ENCODE assay signal across 14 cellular contexts in genomic region chr10:96275685-96276418, GRCh38. TPM values are rescaled to one million over a fixed set of nuclear protein-coding genes. Genes with fewer than 3 reads are reported as not detected.
DNase-seq lines count a peak whose midpoint lies in the region; ATAC-seq, FAIRE-seq and TF ChIP-seq lines count a peak whose summit lies in the region.
"Had no signal": no experiment of that assay in that cellular context is flagged by ENCODE, and none has a peak within 500 bp of the region (broad histone marks: within the 10 kb centered on the region; RNA-seq: fewer than 3 reads in every experiment).

No MANE protein-coding gene starts in this region.

- no peaks in the 10 kb centered on the region for H4K20me1 ChIP-seq in GM12878 (ENCODE audit: control insufficient read depth, insufficient read depth)

- H4K91ac ChIP-seq in mesenchymal stem cell (ENCODE audit: low read length) = no peak overlapping the region

- no peak overlapping the region for H2BK12ac ChIP-seq in mesenchymal stem cell (ENCODE audit: low read length in 2 of 2)

- no peak overlapping the region for H3K14ac ChIP-seq in mesenchymal stem cell (ENCODE audit: low read length in 2 of 2)

- no peak overlapping the region for H3K18ac ChIP-seq in mesenchymal stem cell (ENCODE audit: low read depth in 1 of 2, low read length in 2 of 2)

- H3K4me3 Mint-ChIP-seq in IgD-negative memory B cell = peak overlapping the region in 3 of 4 donors; percentile 15 to 59 (median 46)
- H3K4me3 Mint-ChIP-seq in stimulated activated naive B cell treated with anti-CD40 and anti-IgM and Interleukin-4, amounts not matched to agents 10 μg/mL and 1 μg/mL and 100 μg/mL, for 72 hours = no peak overlapping the region
- H3K4me3 Mint-ChIP-seq in natural killer cell treated with Interleukin-12 subunit alpha and Interleukin-12 subunit beta and Interleukin-15 and Interleukin-18, amount 100 ng/mL, for 72 hours = no peak overlapping the region

- DNase-seq in GM12878 (ENCODE audit: low read depth, low spot score) (no peak), kidney (peak; percentile 72), mesenchymal stem cell (no peak), foreskin fibroblast (no peak)
- no peak for DNase-seq in stimulated activated naive B cell treated with anti-CD40 and anti-IgM and Interleukin-4, amounts not matched to agents 10 μg/mL and 1 μg/mL and 100 μg/mL, for 72 hours
- no peak for DNase-seq in natural killer cell treated with Interleukin-12 subunit alpha and Interleukin-12 subunit beta and Interleukin-15 and Interleukin-18, amount 100 ng/mL, for 72 hours (ENCODE audit: low spot score)
- DNase-seq: foreskin melanocyte, NCI-H1105 treated with DMSO at 0.1 percent for 48 hours, NCI-H526 treated with DMSO at 0.1 percent for 48 hours, SIG-M5 had no signal

- H3K27me3 ChIP-seq in GM12878 (replicated peaks in 1 of 2; ENCODE audit: control insufficient read depth in 2 of 2, insufficient read depth in 2 of 2, low read length in 1 of 2) = no peaks in the 10 kb centered on the region
- peaks cover 5 to 6% of the 10 kb centered on the region in 2 experiments for H3K27me3 ChIP-seq in mesenchymal stem cell (ENCODE audit: control insufficient read depth in 1 of 2, insufficient read depth in 1 of 2, low read length in 2 of 2)

- ATAC-seq in GM12878 (no peak), HG02610 (IDR thresholded peaks at IDR 0.05; ENCODE audit: unreplicated experiment) (no peak)
- no peak for ATAC-seq in stimulated activated naive B cell treated with anti-CD40 and anti-IgM and Interleukin-4, amounts not matched to agents 10 μg/mL and 1 μg/mL and 100 μg/mL, for 72 hours (replicated peaks)
- no peak for ATAC-seq in natural killer cell treated with Interleukin-12 subunit alpha and Interleukin-12 subunit beta and Interleukin-15 and Interleukin-18, amount 100 ng/mL, for 72 hours

- peaks cover 23% of the 10 kb centered on the region for H3K79me2 ChIP-seq in GM12878 (ENCODE audit: control insufficient read depth, insufficient read depth, low read length)

- in situ Hi-C loops in GM12878 (cut with MboI) = loop anchor here (10.0 kb wide), 1 partner anchor 991 kb away; no protein-coding TSS in a partner anchor

- no peak for TF ChIP-seq RAD21 in GM12878 (IDR thresholded peaks at IDR 0.05; ENCODE audit: insufficient read depth, low read depth, low read length)

- H3K4me1 ChIP-seq in GM12878 (ENCODE audit: control insufficient read depth, insufficient read depth, low read length) (peaks cover 30% of the 10 kb centered on the region), kidney (ENCODE audit: control insufficient read depth in 1 of 2, insufficient read depth in 1 of 2, low read depth in 1 of 2, low read length in 2 of 2) (peaks cover 11 to 27% of the 10 kb centered on the region in 2 donors), mesenchymal stem cell (ENCODE audit: control insufficient read depth, insufficient read depth, low read depth, low read length) (peaks cover 4% of the 10 kb centered on the region)

- H3K27me3 Mint-ChIP-seq in IgD-negative memory B cell = no peaks in the 10 kb centered on the region
- no peaks in the 10 kb centered on the region for H3K27me3 Mint-ChIP-seq in stimulated activated naive B cell treated with anti-CD40 and anti-IgM and Interleukin-4, amounts not matched to agents 10 μg/mL and 1 μg/mL and 100 μg/mL, for 72 hours
- H3K27me3 Mint-ChIP-seq in natural killer cell treated with Interleukin-12 subunit alpha and Interleukin-12 subunit beta and Interleukin-15 and Interleukin-18, amount 100 ng/mL, for 72 hours = peaks cover 6 to 32% of the 10 kb centered on the region in 2 donors

- no peak for TF ChIP-seq EP300 in GM12878 (IDR thresholded peaks at IDR 0.05; ENCODE audit: borderline replicate concordance in 1 of 2, control insufficient read depth in 1 of 2, low read depth in 2 of 2, low read length in 2 of 2)

- no peak overlapping the region for H3K4me3 ChIP-seq in GM12878
- no peak overlapping the region for H3K4me3 ChIP-seq in kidney (ENCODE audit: low read length in 2 of 2)
- H3K4me3 ChIP-seq in mesenchymal stem cell (ENCODE audit: insufficient read depth in 1 of 2, low read depth in 1 of 2, low read length in 2 of 2) = no peak overlapping the region
- H3K4me3 ChIP-seq in foreskin fibroblast (ENCODE audit: low read depth in 1 of 2, low read length in 2 of 2) = no peak overlapping the region

- POLR2A ChIA-PET in GM12878 (lab: Charles Lee) = interaction anchor here (0.9 to 9.8 kb wide), 3 partner anchors 10 to 35 kb away, joined by 5 to 174 read pairs (median 5); no protein-coding TSS in a partner anchor

- no peak overlapping the region for H3K23ac ChIP-seq in mesenchymal stem cell (ENCODE audit: low read length in 2 of 2)

- no peak for TF ChIP-seq CTCF in GM12878 (IDR thresholded peaks at IDR 0.05 in 2 of 3, conservative IDR thresholded peaks at IDR 0.05 in 1 of 3; ENCODE audit: control insufficient read depth in 2 of 3, extremely low read depth in 1 of 3, insufficient read depth in 1 of 3, low read depth in 3 of 3, low read length in 3 of 3)
- TF ChIP-seq CTCF in kidney (IDR thresholded peaks at IDR 0.05; ENCODE audit: borderline replicate concordance, extremely low read depth, insufficient read depth) = no peak
- TF ChIP-seq CTCF in foreskin fibroblast (IDR thresholded peaks at IDR 0.05; ENCODE audit: low read depth, low read length) = no peak

- intact Hi-C loops in GM12878 (cut with micrococcal nuclease; ENCODE audit: unreplicated experiment) = loop anchor here (10.0 kb wide), 2 partner anchors 491 to 981 kb away; partner anchors contain the start of gene PDLIM1
- intact Hi-C loops in kidney (cut with DNase I) = no loop called here

- H2AFZ ChIP-seq in GM12878 (ENCODE audit: control insufficient read depth, low read depth, low read length) = peak overlapping the region; percentile 24
- no peak overlapping the region for H2AFZ ChIP-seq in mesenchymal stem cell (ENCODE audit: low read depth, low read length)

- H2BK120ac ChIP-seq in mesenchymal stem cell (ENCODE audit: low read depth, low read length) = no peak overlapping the region

- H3K36me3 Mint-ChIP-seq in IgD-negative memory B cell = no peaks in the 10 kb centered on the region
- peaks cover 2 to 4% of the 10 kb centered on the region in 2 donors for H3K36me3 Mint-ChIP-seq in stimulated activated naive B cell treated with anti-CD40 and anti-IgM and Interleukin-4, amounts not matched to agents 10 μg/mL and 1 μg/mL and 100 μg/mL, for 72 hours
- H3K36me3 Mint-ChIP-seq in natural killer cell treated with Interleukin-12 subunit alpha and Interleukin-12 subunit beta and Interleukin-15 and Interleukin-18, amount 100 ng/mL, for 72 hours = no peaks in the 10 kb centered on the region

- H3K36me3 ChIP-seq in GM12878 (ENCODE audit: control insufficient read depth in 2 of 2, insufficient read depth in 2 of 2, low read length in 1 of 2) (no peaks in the 10 kb centered on the region), kidney (ENCODE audit: control insufficient read depth in 1 of 2, insufficient read depth in 2 of 2, low read length in 2 of 2) (no peaks in the 10 kb centered on the region), mesenchymal stem cell (ENCODE audit: control insufficient read depth in 1 of 2, insufficient read depth in 2 of 2, low read depth in 1 of 2, low read length in 2 of 2) (no peaks in the 10 kb centered on the region)

- TF ChIP-seq POLR2A in GM12878 (IDR thresholded peaks at IDR 0.05; ENCODE audit: low read depth, low read length) = no peak

- no peak overlapping the region for H2BK5ac ChIP-seq in mesenchymal stem cell (ENCODE audit: low read depth, low read length, poor library complexity, severe bottlenecking)

- peaks cover 0 to 1% (median 0%) of the 10 kb centered on the region in 3 donors for H3K9me3 Mint-ChIP-seq in IgD-negative memory B cell
- H3K9me3 Mint-ChIP-seq in stimulated activated naive B cell treated with anti-CD40 and anti-IgM and Interleukin-4, amounts not matched to agents 10 μg/mL and 1 μg/mL and 100 μg/mL, for 72 hours = peaks cover 4 to 5% of the 10 kb centered on the region in 2 donors
- H3K9me3 Mint-ChIP-seq in natural killer cell treated with Interleukin-12 subunit alpha and Interleukin-12 subunit beta and Interleukin-15 and Interleukin-18, amount 100 ng/mL, for 72 hours = no peaks in the 10 kb centered on the region

- RAD21 ChIA-PET in GM12878 (lab: Charles Lee; ENCODE audit: unreplicated experiment) = interaction anchor here (1.5 to 19.3 kb wide), 3 partner anchors 11 to 46 kb away, joined by 6 to 362 read pairs (median 29); no protein-coding TSS in a partner anchor

- no peak overlapping the region for H3K9ac ChIP-seq in GM12878 (ENCODE audit: control insufficient read depth, insufficient read depth, low read length)
- H3K9ac ChIP-seq in kidney (ENCODE audit: low read length in 2 of 2) = no peak overlapping the region
- no peak overlapping the region for H3K9ac ChIP-seq in mesenchymal stem cell (ENCODE audit: low read length)

- no peaks in the 10 kb centered on the region for H3K9me3 ChIP-seq in GM12878 (replicated peaks; ENCODE audit: control insufficient read depth, insufficient read depth, low read length)
- H3K9me3 ChIP-seq in kidney (ENCODE audit: control insufficient read depth in 1 of 2, low read length in 2 of 2) = no peaks in the 10 kb centered on the region
- no peaks in the 10 kb centered on the region for H3K9me3 ChIP-seq in mesenchymal stem cell (ENCODE audit: control insufficient read depth, low read length)

- H2BK15ac ChIP-seq in mesenchymal stem cell (ENCODE audit: low read depth, poor library complexity, severe bottlenecking) = no peak overlapping the region

- peak overlapping the region; percentile 12 to 74 (median 67) for H3K27ac Mint-ChIP-seq in IgD-negative memory B cell
- peak overlapping the region; percentile 90 for H3K27ac Mint-ChIP-seq in stimulated activated naive B cell treated with anti-CD40 and anti-IgM and Interleukin-4, amounts not matched to agents 10 μg/mL and 1 μg/mL and 100 μg/mL, for 72 hours
- H3K27ac Mint-ChIP-seq in natural killer cell treated with Interleukin-12 subunit alpha and Interleukin-12 subunit beta and Interleukin-15 and Interleukin-18, amount 100 ng/mL, for 72 hours = no peak overlapping the region

- SMC1A ChIA-PET in GM12878 (lab: Charles Lee; ENCODE audit: uncharacterized antibody, unreplicated experiment) = interaction anchor here (0.9 to 12.9 kb wide), 3 partner anchors 10 to 17 kb away, joined by 3 to 305 read pairs (median 229); no protein-coding TSS in a partner anchor

- H3K79me1 ChIP-seq in mesenchymal stem cell (replicated peaks; ENCODE audit: low read length, poor library complexity, severe bottlenecking) = no peaks in the 10 kb centered on the region

- H3K4me2 ChIP-seq in GM12878 (ENCODE audit: control insufficient read depth, insufficient read depth) = no peak overlapping the region
- no peak overlapping the region for H3K4me2 ChIP-seq in mesenchymal stem cell (ENCODE audit: low read length, poor library complexity, severe bottlenecking)

- FAIRE-seq in GM12878 (lab: Jason Lieb, UNC) = no peak
- no peak for FAIRE-seq in kidney (lab: Jason Lieb, UNC)
- FAIRE-seq: islet of Langerhans, TTC549 had no signal

- CTCF ChIA-PET in GM12878 (lab: Yijun Ruan, JAX) = interaction anchor here (0.6 to 7.9 kb wide), 7 partner anchors 9 to 45 kb away, joined by 3 to 102 read pairs (median 5); no protein-coding TSS in a partner anchor

- H3K4ac ChIP-seq in mesenchymal stem cell (ENCODE audit: low read depth in 1 of 2, low read length in 2 of 2) = no peak overlapping the region

- H2AK5ac ChIP-seq in mesenchymal stem cell (ENCODE audit: low read length, severe bottlenecking) = no peak overlapping the region

- peaks cover 30 to 54% (median 39%) of the 10 kb centered on the region in 3 donors for H3K4me1 Mint-ChIP-seq in IgD-negative memory B cell
- peaks cover 43 to 72% of the 10 kb centered on the region in 2 donors for H3K4me1 Mint-ChIP-seq in stimulated activated naive B cell treated with anti-CD40 and anti-IgM and Interleukin-4, amounts not matched to agents 10 μg/mL and 1 μg/mL and 100 μg/mL, for 72 hours
- no peaks in the 10 kb centered on the region for H3K4me1 Mint-ChIP-seq in natural killer cell treated with Interleukin-12 subunit alpha and Interleukin-12 subunit beta and Interleukin-15 and Interleukin-18, amount 100 ng/mL, for 72 hours (ENCODE audit: low read depth in 2 of 2)

- WGBS in GM12878 (ENCODE audit: insufficient coverage, insufficient replicate concordance, low lambda C conversion rate, missing lambda C conversion rate) = 100% methylated on average over 2 of the region's 2 CpGs
- WGBS in mesenchymal stem cell = 89% methylated on average over 2 of the region's 2 CpGs

- H4K8ac ChIP-seq in mesenchymal stem cell (ENCODE audit: low read length) = no peak overlapping the region

- BruUV-seq in GM12878 (replicated peaks; lab: Mats Ljungman, UMichigan) = no TSS peak

- H3K27ac ChIP-seq in GM12878 (ENCODE audit: control insufficient read depth, insufficient read depth) (no peak overlapping the region; the same call in 1 of the 2 replicates), kidney (ENCODE audit: low read depth in 2 of 2, low read length in 2 of 2) (peak overlapping the region; percentile 61 to 81), mesenchymal stem cell (ENCODE audit: low read length, poor library complexity, severe bottlenecking) (no peak overlapping the region)

RNA-seq across cellular contexts. Expression of gene BLNK, which starts 4.5 kb away (rescaled TPM):
- 217 TPM for polyA plus RNA-seq in IgD-negative memory B cell
- 275 and 310 TPM in 2 replicates for total RNA-seq in GM12878 (2013; cell fraction: nucleolus; rRNA removed)
- 113 and 114 TPM in 2 replicates for total RNA-seq in GM12878 (2014; rRNA removed)
- 121 and 122 TPM in 2 replicates for total RNA-seq in GM12878 (2014; rRNA removed; fragmentation: Illumina TruSeq; extraction: Trizol)
- total RNA-seq in GM12878 (2021) = 103 and 107 TPM in 2 replicates
- polyA plus RNA-seq in GM12878 (2011; ENCODE audit: low read depth) = 81.4 TPM
- polyA plus RNA-seq in GM12878 (2011; rRNA removed) = 58.9 and 84.8 TPM in 2 replicates
- 43.9 and 56.1 TPM in 2 replicates for polyA plus RNA-seq in GM12878 (2011; cell fraction: cytosol; rRNA removed)
- polyA plus RNA-seq in GM12878 (2011; cell fraction: nucleus; rRNA removed) = 198 and 209 TPM in 2 replicates
- polyA plus RNA-seq in GM12878 (2012) = 105 and 141 TPM in 2 replicates
- 156 and 162 TPM in 2 replicates for polyA plus RNA-seq in GM12878 (2014; fragmentation: Illumina TruSeq; extraction: Trizol)
- polyA plus RNA-seq in GM12878 (2014; fragmentation: Nextera tagmentation; extraction: Ambion mirVana) = 100 to 1,000 TPM; 165 to 201 TPM
- polyA plus RNA-seq in GM12878 (2014; rRNA removed) = 75.0 and 79.5 TPM in 2 replicates
- 100 to 1,000 TPM; 156 to 158 TPM for polyA plus RNA-seq in GM12878 (2016; fragmentation: Nextera tagmentation; extraction: Ambion mirVana)
- 60.2 and 69.3 TPM in 2 replicates for polyA minus RNA-seq in GM12878 (2011; rRNA and poly(A)+ RNA removed)
- 31.5 and 35.9 TPM in 2 replicates for polyA minus RNA-seq in GM12878 (2011; cell fraction: cytosol; rRNA and poly(A)+ RNA removed)
- 126 and 166 TPM in 2 replicates for polyA minus RNA-seq in GM12878 (2011; cell fraction: nucleus; rRNA and poly(A)+ RNA removed)
- 38.8 TPM for total RNA-seq in kidney
- 28.5 TPM for polyA plus RNA-seq in kidney (ENCODE audit: insufficient read depth, low read depth, low replicate concordance)
- total RNA-seq in natural killer cell treated with Interleukin-12 subunit alpha and Interleukin-12 subunit beta and Interleukin-15 and Interleukin-18, amount 100 ng/mL, for 72 hours = 1 to 10 TPM in 1 of 2 donors, not detected in 1; 1.0 TPM
- not detected for polyA plus RNA-seq in mesenchymal stem cell (2013, experiment 1 of 2)
- polyA plus RNA-seq in mesenchymal stem cell (2013, experiment 2 of 2) = not detected

RNA-seq across cellular contexts. Expression of gene DNTT, which starts 28.4 kb away (rescaled TPM):
- 0.10 TPM for polyA plus RNA-seq in IgD-negative memory B cell
- total RNA-seq in GM12878 (2013; cell fraction: nucleolus; rRNA removed) = not detected in 2 replicates
- 0.06 and 0.11 TPM in 2 replicates for total RNA-seq in GM12878 (2014; rRNA removed)
- not detected in 2 replicates for total RNA-seq in GM12878 (2014; rRNA removed; fragmentation: Illumina TruSeq; extraction: Trizol)
- total RNA-seq in GM12878 (2021) = 0.10 TPM in 1 of 2 replicates, not detected in the other
- not detected for polyA plus RNA-seq in GM12878 (2011; ENCODE audit: low read depth)
- 0.14 TPM in 1 of 2 replicates, not detected in the other for polyA plus RNA-seq in GM12878 (2011; rRNA removed)
- 0.03 TPM in 1 of 2 replicates, not detected in the other for polyA plus RNA-seq in GM12878 (2011; cell fraction: cytosol; rRNA removed)
- polyA plus RNA-seq in GM12878 (2011; cell fraction: nucleus; rRNA removed) = not detected in 2 replicates
- polyA plus RNA-seq in GM12878 (2012) = 0.06 and 0.08 TPM in 2 replicates
- 0.08 and 0.09 TPM in 2 replicates for polyA plus RNA-seq in GM12878 (2014; fragmentation: Illumina TruSeq; extraction: Trizol)
- polyA plus RNA-seq in GM12878 (2014; fragmentation: Nextera tagmentation; extraction: Ambion mirVana) = under 1 TPM in 1 of 2 experiments, not detected in 1; 0.07 TPM
- polyA plus RNA-seq in GM12878 (2014; rRNA removed) = not detected in 2 replicates
- polyA plus RNA-seq in GM12878 (2016; fragmentation: Nextera tagmentation; extraction: Ambion mirVana) = under 1 TPM in 1 of 2 experiments, not detected in 1; 0.13 TPM
- not detected in 2 replicates for polyA minus RNA-seq in GM12878 (2011; rRNA and poly(A)+ RNA removed)
- not detected in 2 replicates for polyA minus RNA-seq in GM12878 (2011; cell fraction: cytosol; rRNA and poly(A)+ RNA removed)
- polyA minus RNA-seq in GM12878 (2011; cell fraction: nucleus; rRNA and poly(A)+ RNA removed) = not detected in 2 replicates
- not detected for total RNA-seq in kidney
- polyA plus RNA-seq in kidney (ENCODE audit: insufficient read depth, low read depth, low replicate concordance) = not detected
- not detected for total RNA-seq in natural killer cell treated with Interleukin-12 subunit alpha and Interleukin-12 subunit beta and Interleukin-15 and Interleukin-18, amount 100 ng/mL, for 72 hours
- polyA plus RNA-seq in mesenchymal stem cell (2013, experiment 1 of 2) = not detected
- polyA plus RNA-seq in mesenchymal stem cell (2013, experiment 2 of 2) = not detected

Comparison
In these comparisons a context has a peak if more than half of its experiments do, and no peak if none do; other contexts are left out.
1. H3K27ac Mint-ChIP-seq: peak in IgD-negative memory B cell (3 of 3) and stimulated activated naive B cell treated with anti-CD40 and anti-IgM and Interleukin-4, amounts not matched to agents 10 μg/mL and 1 μg/mL and 100 μg/mL, for 72 hours (single experiment); none in natural killer cell treated with Interleukin-12 subunit alpha and Interleukin-12 subunit beta and Interleukin-15 and Interleukin-18, amount 100 ng/mL, for 72 hours (0 of 2).
2. H3K4me3 Mint-ChIP-seq: peak in IgD-negative memory B cell (3 of 4); none in stimulated activated naive B cell treated with anti-CD40 and anti-IgM and Interleukin-4, amounts not matched to agents 10 μg/mL and 1 μg/mL and 100 μg/mL, for 72 hours (0 of 2) and natural killer cell treated with Interleukin-12 subunit alpha and Interleukin-12 subunit beta and Interleukin-15 and Interleukin-18, amount 100 ng/mL, for 72 hours (single experiment).
3. H3K27ac ChIP-seq: peak in kidney (2 of 2); none in GM12878 (single experiment) and mesenchymal stem cell (single experiment).
4. RNA of gene BLNK, which starts 4.5 kb away (total RNA-seq): 103 to 310 TPM in GM12878 and 38.8 TPM in kidney (single experiment); 1.0 TPM in natural killer cell treated with Interleukin-12 subunit alpha and Interleukin-12 subunit beta and Interleukin-15 and Interleukin-18, amount 100 ng/mL, for 72 hours; every median in the first group is over 10 times any median in the second.